Comparison of ENCODE assay signal across 25 cellular contexts in the genomic region with DNA sequence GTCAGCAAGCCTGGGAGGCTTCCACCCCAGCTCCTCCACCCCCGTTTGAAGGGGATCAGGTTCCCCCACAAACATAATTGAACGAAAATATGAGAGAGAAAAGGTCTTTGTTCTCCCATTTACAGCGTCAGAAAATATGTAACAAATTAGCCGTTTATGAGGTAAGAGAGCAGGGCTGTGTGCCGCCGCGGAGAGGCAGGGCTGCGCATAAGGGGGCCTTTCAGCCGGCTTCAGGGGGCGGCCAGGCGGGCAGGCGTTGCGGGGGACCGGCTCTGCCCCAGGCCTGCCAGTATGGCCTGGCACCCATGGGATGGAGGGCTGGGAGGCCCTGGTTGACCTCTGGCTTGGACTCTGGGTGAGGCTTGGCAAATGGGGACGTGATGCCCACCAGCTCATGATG.
"Had no signal": no experiment of that assay in that cellular context is flagged by ENCODE, and none has a peak within 500 bp of the region (broad histone marks: within the 10 kb centered on the region; RNA-seq: fewer than 3 reads in every experiment).

No MANE protein-coding gene starts in this region.

- H3K9ac ChIP-seq: KMS-11 had no signal

- ATAC-seq: activated naive CD4-positive, alpha-beta T cell treated with anti-CD3 and anti-CD28 coated beads, Interleukin-2, amount 50 U/mL, for 72 hours; activated naive CD8-positive, alpha-beta T cell treated with anti-CD3 and anti-CD28 coated beads, Interleukin-2, amount 50 U/mL, for 24 hours; activated T-cell treated with anti-CD3 and anti-CD28 coated beads, Interleukin-2, amount 50 U/mL, for 4 hours; body of pancreas; T-cell had no signal

- H3K4me1 ChIP-seq: body of pancreas had no signal

- H3K9me3 ChIP-seq: ascending aorta, body of pancreas, MG63 had no signal

- DNase-seq: activated CD4-positive, alpha-beta memory T cell treated with anti-CD3 and anti-CD28 coated beads for 36 hours; activated CD4-positive, alpha-beta T cell treated with anti-CD3 and anti-CD28 coated beads, Interleukin-2, amount 10 ng/mL, durations not matched to agents 7 days and 5 days; activated CD4-positive, CD25-positive, alpha-beta regulatory T cell; activated CD8-positive, alpha-beta memory T cell treated with anti-CD3 and anti-CD28 coated beads for 24 hours; activated effector memory CD4-positive, alpha-beta T cell treated with anti-CD3 and anti-CD28 coated beads, Interleukin-2, amount 50 U/mL, for 16 hours; activated naive CD4-positive, alpha-beta T cell treated with Interleukin-2 at 50 U/mL for 16 hours; activated naive CD8-positive, alpha-beta T cell treated with anti-CD3 and anti-CD28 coated beads, Interleukin-2, amount 50 U/mL, for 24 hours; activated T-cell treated with anti-CD3 and anti-CD28 coated beads, Interleukin-2, amount 50 U/mL, for 4 hours; amniotic stem cell; body of pancreas; MG63; MV-4-11; NCI-H1092 treated with DMSO at 0.1 percent for 48 hours; NCI-H1417 treated with DMSO at 0.1 percent for 48 hours; NCI-H1694; NCI-H2029 treated with DMSO at 0.1 percent for 48 hours; NCI-H446; NCI-H524; SHP77 treated with DMSO at 0.1 percent for 48 hours; T-cell had no signal

- H3K27me3 ChIP-seq: ascending aorta, body of pancreas, MG63 had no signal

- H3K27ac ChIP-seq: ascending aorta, body of pancreas, KMS-11, SK-N-MC, VCaP had no signal

- H3K4me3 ChIP-seq: ascending aorta, body of pancreas, MG63, SK-N-MC had no signal

- H3K36me3 ChIP-seq: ascending aorta, MG63 had no signal

- H3K4me2 ChIP-seq: KMS-11 had no signal
